Comparison of ENCODE assay signal across 13 cellular contexts in the genomic region with DNA sequence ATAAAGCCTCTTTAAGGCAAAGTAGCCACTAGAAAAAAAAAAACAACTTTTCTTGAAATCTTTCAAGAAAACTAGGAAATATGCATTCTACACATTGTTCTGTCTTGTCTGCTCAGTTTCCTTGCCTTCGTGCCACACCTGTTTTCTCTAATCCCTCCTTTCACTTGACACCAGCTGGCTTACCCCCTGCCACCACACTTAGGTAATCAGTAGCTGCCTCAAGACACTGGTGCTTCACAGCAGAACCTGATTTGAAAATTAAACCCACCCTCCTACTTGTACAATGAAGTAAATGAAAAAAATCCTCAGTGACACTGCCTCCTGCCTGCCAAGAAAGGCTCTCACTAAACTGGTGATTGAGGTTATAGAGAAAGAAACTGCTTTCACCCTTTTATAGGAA. TPM values are rescaled to one million over a fixed set of nuclear protein-coding genes. Genes with fewer than 3 reads are reported as not detected.
DNase-seq lines count a peak whose midpoint lies in the region; FAIRE-seq and TF ChIP-seq lines count a peak whose summit lies in the region.
"Had no signal": no experiment of that assay in that cellular context is flagged by ENCODE, and none has a peak within 500 bp of the region (broad histone marks: within the 10 kb centered on the region; RNA-seq: fewer than 3 reads in every experiment).

No MANE protein-coding gene starts in this region.

- TF ChIP-seq POLR2A in GM12891 (IDR thresholded peaks at IDR 0.05; ENCODE audit: low read depth, low read length) = no peak
- TF ChIP-seq POLR2A in sigmoid colon (IDR thresholded peaks at IDR 0.05) = no peak

- H3K36me3 ChIP-seq in sigmoid colon = peaks cover 0 to 29% (median 6%) of the 10 kb centered on the region in 4 donors

- H3K9me3 ChIP-seq in sigmoid colon = no peaks in the 10 kb centered on the region
- H3K9me3 ChIP-seq: body of pancreas had no signal

- peaks cover 10% of the 10 kb centered on the region for H3K36me3 Mint-ChIP-seq in activated naive CD8-positive, alpha-beta T cell treated with anti-CD3 and anti-CD28 coated beads for 36 hours
- peaks cover 37% of the 10 kb centered on the region for H3K36me3 Mint-ChIP-seq in nephron progenitor cell (ENCODE audit: low read depth)

- WGBS in sigmoid colon, 2 donors = 0% methylated on average over 1 of the region's 1 CpG

- no peaks in the 10 kb centered on the region for H3K4me1 ChIP-seq in sigmoid colon
- H3K4me1 ChIP-seq: body of pancreas had no signal

- no peaks in the 10 kb centered on the region for H3K9me3 Mint-ChIP-seq in activated naive CD8-positive, alpha-beta T cell treated with anti-CD3 and anti-CD28 coated beads for 36 hours
- H3K9me3 Mint-ChIP-seq in nephron progenitor cell = no peaks in the 10 kb centered on the region
- H3K9me3 Mint-ChIP-seq: CD4-positive, CD25-positive, alpha-beta regulatory T cell had no signal

- H3K27me3 Mint-ChIP-seq in activated naive CD8-positive, alpha-beta T cell treated with anti-CD3 and anti-CD28 coated beads for 36 hours = no peaks in the 10 kb centered on the region
- no peaks in the 10 kb centered on the region for H3K27me3 Mint-ChIP-seq in nephron progenitor cell (ENCODE audit: low read depth, poor library complexity)
- H3K27me3 Mint-ChIP-seq: CD4-positive, CD25-positive, alpha-beta regulatory T cell had no signal

- TF ChIP-seq EP300 in sigmoid colon (IDR thresholded peaks at IDR 0.05) = no peak

- no peak overlapping the region for H3K27ac ChIP-seq in sigmoid colon
- H3K27ac ChIP-seq: body of pancreas had no signal

- H3K4me3 ChIP-seq in sigmoid colon = no peak overlapping the region
- H3K4me3 ChIP-seq: body of pancreas had no signal

- FAIRE-seq in GM12891 (lab: Jason Lieb, UNC) = peak; percentile 74

- peaks cover 27% of the 10 kb centered on the region for H3K4me1 Mint-ChIP-seq in activated naive CD8-positive, alpha-beta T cell treated with anti-CD3 and anti-CD28 coated beads for 36 hours
- peaks cover 16% of the 10 kb centered on the region for H3K4me1 Mint-ChIP-seq in nephron progenitor cell

- no peak overlapping the region for H3K4me3 Mint-ChIP-seq in activated naive CD8-positive, alpha-beta T cell treated with anti-CD3 and anti-CD28 coated beads for 36 hours
- H3K4me3 Mint-ChIP-seq in nephron progenitor cell = no peak overlapping the region
- H3K4me3 Mint-ChIP-seq: CD4-positive, CD25-positive, alpha-beta regulatory T cell had no signal

- intact Hi-C loops in sigmoid colon (cut with DNase I) = no loop called here

- peak overlapping the region; percentile 77 for H3K27ac Mint-ChIP-seq in activated naive CD8-positive, alpha-beta T cell treated with anti-CD3 and anti-CD28 coated beads for 36 hours
- peak overlapping the region; percentile 58 for H3K27ac Mint-ChIP-seq in nephron progenitor cell

- no peaks in the 10 kb centered on the region for H3K27me3 ChIP-seq in sigmoid colon
- H3K27me3 ChIP-seq: body of pancreas had no signal

- TF ChIP-seq CTCF in nephron progenitor cell (IDR thresholded peaks at IDR 0.05) (no peak), sigmoid colon (IDR thresholded peaks at IDR 0.05) (no peak)

- DNase-seq in GM12891 (ENCODE audit: insufficient read length, low spot score) (no peak), LHCN-M2 (ENCODE audit: low read depth) (peak; percentile 63), nephron progenitor cell (no peak), HUDEP-2 (lab: John Stamatoyannopoulos, UW; ENCODE audit: unreplicated experiment in 76 of 76) (no peak), sigmoid colon (no peak), HuH-7.5 (ENCODE audit: low spot score) (no peak)
- no peak for DNase-seq in activated naive CD8-positive, alpha-beta T cell treated with anti-CD3 and anti-CD28 coated beads for 36 hours
- DNase-seq: activated CD4-positive, CD25-positive, alpha-beta regulatory T cell; body of pancreas; CD4-positive, CD25-positive, alpha-beta regulatory T cell; left cardiac atrium; NCI-H1694 had no signal

TF ChIP-seq in GM12891, 5 proteins besides CTCF, POLR2A, EP300 and RAD21:
- no peak for TF ChIP-seq POU2F2 (IDR thresholded peaks at IDR 0.05; ENCODE audit: low read depth, low read length)
- TF ChIP-seq POLR2AphosphoS5 (IDR thresholded peaks at IDR 0.05; ENCODE audit: low read depth, low read length) = no peak
- TF ChIP-seq TAF1 (IDR thresholded peaks at IDR 0.05; ENCODE audit: low read depth, low read length) = no peak
- TF ChIP-seq SPI1 (IDR thresholded peaks at IDR 0.05; ENCODE audit: low read depth, low read length) = no peak
- no peak for TF ChIP-seq PAX5 (IDR thresholded peaks at IDR 0.05; ENCODE audit: insufficient read depth, low read length, severe bottlenecking)

RNA-seq across cellular contexts. Expression of gene SCML4, which starts 45.8 kb away (rescaled TPM):
- polyA plus RNA-seq in GM12891 (2012; ENCODE audit: low read depth, missing spikeins) = 0.10 TPM
- total RNA-seq in LHCN-M2 (2014; rRNA removed) = not detected in 2 replicates
- polyA plus RNA-seq in LHCN-M2 (2012) = not detected
- 10 to 100 TPM; 15.3 to 16.3 TPM for total RNA-seq in activated naive CD8-positive, alpha-beta T cell treated with anti-CD3 and anti-CD28 coated beads for 36 hours
- under 1 TPM; 0.28 to 0.99 (median 0.76) TPM for total RNA-seq in sigmoid colon
- 1 to 10 TPM; 1.2 to 8.9 (median 1.4) TPM for polyA plus RNA-seq in sigmoid colon
- total RNA-seq: IMR-90 had no signal
- polyA plus RNA-seq: IMR-90 had no signal

Comparison
In these comparisons a context has a peak if more than half of its experiments do, and no peak if none do; other contexts are left out.
1. RNA of gene SCML4, which starts 45.8 kb away (total RNA-seq): 15.3 to 16.3 TPM in activated naive CD8-positive, alpha-beta T cell treated with anti-CD3 and anti-CD28 coated beads for 36 hours; 0.28 to 0.99 TPM in sigmoid colon and not detected in LHCN-M2; every median in the first group is over 4 times any median in the second.